In genomic region chr12:51238510-51239334, GRCh38 we compare ENCODE assay signal across 9 cellular contexts. TPM values are rescaled to one million over a fixed set of nuclear protein-coding genes. Genes with fewer than 3 reads are reported as not detected.
A peak's percentile ranks its signal among the peaks of the same experiment; 100 is the strongest.
DNase-seq lines count a peak whose midpoint lies in the region; ATAC-seq, FAIRE-seq and TF ChIP-seq lines count a peak whose summit lies in the region.
"Had no signal": no experiment of that assay in that cellular context is flagged by ENCODE, and none has a peak within 500 bp of the region (broad histone marks: within the 10 kb centered on the region; RNA-seq: fewer than 3 reads in every experiment).

A gene with protein sequence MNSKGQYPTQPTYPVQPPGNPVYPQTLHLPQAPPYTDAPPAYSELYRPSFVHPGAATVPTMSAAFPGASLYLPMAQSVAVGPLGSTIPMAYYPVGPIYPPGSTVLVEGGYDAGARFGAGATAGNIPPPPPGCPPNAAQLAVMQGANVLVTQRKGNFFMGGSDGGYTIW (plus strand): TSS chr12:51238826. CDS start chr12:51238908, 82 bp downstream.

- no peak for TF ChIP-seq CTCF in kidney (IDR thresholded peaks at IDR 0.05; ENCODE audit: borderline replicate concordance, extremely low read depth, insufficient read depth)

- no peak for FAIRE-seq in kidney (lab: Jason Lieb, UNC)
- FAIRE-seq: islet of Langerhans had no signal

- DNase-seq in AML-193 (lab: John Stamatoyannopoulos, UW) (peak; percentile 87 to 93), NCI-H446 (lab: John Stamatoyannopoulos, UW) (peak; percentile 82 to 93), cerebellar cortex (ENCODE audit: low spot score) (peak; percentile 97), kidney (peak; percentile 99)
- DNase-seq in stimulated activated CD4-positive, alpha-beta T cell treated with anti-CD3 and anti-CD28 coated beads, Interleukin-15, amount 100 ng/mL, for 24 hours = peak; percentile 98

- intact Hi-C loops in kidney (cut with DNase I) = no loop called here

- peak within 1 kb of the TSS; percentile 100 for H3K27ac ChIP-seq in kidney (ENCODE audit: low read depth in 2 of 2, low read length in 2 of 2)

- peaks cover 5 to 20% of the 10 kb centered on the region in 2 donors for H3K4me1 ChIP-seq in kidney (ENCODE audit: control insufficient read depth in 1 of 2, insufficient read depth in 1 of 2, low read depth in 1 of 2, low read length in 2 of 2)

- H3K9ac ChIP-seq in kidney (ENCODE audit: low read length in 2 of 2) = peak within 1 kb of the TSS; percentile 99 to 100

- peak within 1 kb of the TSS; percentile 98 to 100 for H3K4me3 ChIP-seq in kidney (ENCODE audit: low read length in 2 of 2)

- ATAC-seq in GM19035 (IDR thresholded peaks at IDR 0.05; ENCODE audit: unreplicated experiment) = peak; percentile 93
- ATAC-seq in HG03354 (IDR thresholded peaks at IDR 0.05; ENCODE audit: poor library complexity, severe bottlenecking, unreplicated experiment) = peak; percentile 92
- ATAC-seq in activated CD4-positive, CD25-positive, alpha-beta regulatory T cell treated with anti-CD3 and anti-CD28 coated beads, Interleukin-2, amount 50 U/mL, for 24 hours = peak; percentile 94 to 96

- no peaks in the 10 kb centered on the region for H3K9me3 ChIP-seq in kidney (ENCODE audit: control insufficient read depth in 1 of 2, low read length in 2 of 2)

- peaks cover 19 to 27% of the 10 kb centered on the region in 2 donors for H3K36me3 ChIP-seq in kidney (ENCODE audit: control insufficient read depth in 1 of 2, insufficient read depth in 2 of 2, low read length in 2 of 2)

RNA-seq across cellular contexts. Expression of the gene that starts here (rescaled TPM):
- total RNA-seq in kidney = 319 TPM
- polyA plus RNA-seq in kidney (ENCODE audit: insufficient read depth, low read depth, low replicate concordance) = 363 TPM

Comparison
In these comparisons a context has a peak if more than half of its experiments do, and no peak if none do; other contexts are left out.
1. Peak in every context shown above with its lines: DNase-seq, ATAC-seq, H3K4me3 ChIP-seq and H3K27ac ChIP-seq.